8 cellular contexts compared by ENCODE assay signal in the genomic region with DNA sequence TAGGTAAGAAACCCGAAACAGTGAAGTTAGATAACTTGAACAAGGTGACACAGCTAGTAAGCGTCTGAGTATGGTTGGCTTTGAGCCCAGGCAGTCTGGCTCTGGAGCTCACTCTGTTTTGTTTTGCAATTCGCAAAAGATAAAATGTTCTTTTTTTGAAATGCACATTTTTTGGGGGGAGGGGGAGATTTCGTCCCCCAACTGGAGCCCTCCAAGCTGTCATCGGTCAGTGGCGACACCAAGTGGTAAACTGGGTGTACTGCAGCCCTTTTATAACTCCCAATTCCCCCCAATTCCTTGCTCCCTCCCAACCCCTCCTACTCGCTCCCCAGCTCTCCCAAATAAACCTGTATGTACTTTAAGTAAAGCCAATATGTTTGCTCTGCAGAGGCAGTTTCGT. TPM values are rescaled to one million over a fixed set of nuclear protein-coding genes. Genes with fewer than 3 reads are reported as not detected.
DNase-seq lines count a peak whose midpoint lies in the region; ATAC-seq and TF ChIP-seq lines count a peak whose summit lies in the region.

No MANE protein-coding gene starts in this region.

- H3K27me3 Mint-ChIP-seq in GM23338 (ENCODE audit: insufficient read depth, low read depth, poor library complexity): peaks cover 4% of the 10 kb centered on the region
- H3K27me3 Mint-ChIP-seq in T-helper 17 cell: no peaks in the 10 kb centered on the region
- H3K27me3 Mint-ChIP-seq in endothelial cell (ENCODE audit: unreplicated experiment): peaks cover 2% of the 10 kb centered on the region
- no peaks in the 10 kb centered on the region for H3K27me3 Mint-ChIP-seq in nephron (ENCODE audit: low read depth)

- H3K4me3 Mint-ChIP-seq in GM23338 (no peak overlapping the region), T-helper 17 cell (no peak overlapping the region), endothelial cell (ENCODE audit: unreplicated experiment) (no peak overlapping the region), nephron (no peak overlapping the region)

- H3K4me1 ChIP-seq in GM23338 (ENCODE audit: insufficient read depth): no peaks in the 10 kb centered on the region; the same call in none of the 2 replicates

- H3K9me3 Mint-ChIP-seq in GM23338 (no peaks in the 10 kb centered on the region), endothelial cell (ENCODE audit: unreplicated experiment) (no peaks in the 10 kb centered on the region), nephron (no peaks in the 10 kb centered on the region)

- H4K20me1 ChIP-seq in GM23338 (replicated peaks; ENCODE audit: insufficient read depth): no peaks in the 10 kb centered on the region

- ATAC-seq in GM23338 (no peak), T-helper 17 cell (no peak), HG03442 (IDR thresholded peaks at IDR 0.05; ENCODE audit: unreplicated experiment) (no peak), HG02610 (IDR thresholded peaks at IDR 0.05; ENCODE audit: unreplicated experiment) (no peak)

- peak overlapping the region; percentile 86; the same call in 1 of the 2 replicates for H2AFZ ChIP-seq in GM23338

- H3K36me3 Mint-ChIP-seq in GM23338 (ENCODE audit: low read depth) (peaks cover under 1% of the 10 kb centered on the region; the same call in 1 of the 3 replicates), T-helper 17 cell (ENCODE audit: low read depth) (no peaks in the 10 kb centered on the region), endothelial cell (ENCODE audit: low read depth, unreplicated experiment) (no peaks in the 10 kb centered on the region), nephron (ENCODE audit: low read depth) (peaks cover 2% of the 10 kb centered on the region)

- TF ChIP-seq CTCF in GM23338 (conservative IDR thresholded peaks at IDR 0.05; ENCODE audit: low read depth in 2 of 2) (peak; percentile 60 to 67), endothelial cell (IDR thresholded peaks at IDR 0.05; ENCODE audit: unreplicated experiment) (peak; percentile 88), nephron (IDR thresholded peaks at IDR 0.05; ENCODE audit: unreplicated experiment in 3 of 3) (peak; percentile 69 to 81 (median 70))

- H3K9me2 ChIP-seq in GM23338 (ENCODE audit: insufficient read depth): no peaks in the 10 kb centered on the region

- no peaks in the 10 kb centered on the region for H3K9me3 ChIP-seq in T-helper 17 cell (ENCODE audit: control insufficient read depth, low read length, poor library complexity, severe bottlenecking)

- no peaks in the 10 kb centered on the region for H3F3A ChIP-seq in GM23338 (replicated peaks; ENCODE audit: low read depth)

- H3K36me3 ChIP-seq in GM23338 (ENCODE audit: insufficient read depth): no peaks in the 10 kb centered on the region

- H3K27ac Mint-ChIP-seq in GM23338 (no peak overlapping the region), T-helper 17 cell (no peak overlapping the region), endothelial cell (ENCODE audit: unreplicated experiment) (no peak overlapping the region), nephron (peak overlapping the region; percentile 33 to 85 (median 84))

- H3K27ac ChIP-seq in GM23338 (ENCODE audit: low read depth): no peak overlapping the region

- H3K4me3 ChIP-seq in GM23338: no peak overlapping the region

- H3K79me2 ChIP-seq in GM23338 (replicated peaks; ENCODE audit: insufficient read depth): no peaks in the 10 kb centered on the region

- H3K4me1 Mint-ChIP-seq in GM23338: peaks cover 17% of the 10 kb centered on the region
- H3K4me1 Mint-ChIP-seq in T-helper 17 cell: no peaks in the 10 kb centered on the region
- no peaks in the 10 kb centered on the region for H3K4me1 Mint-ChIP-seq in endothelial cell (ENCODE audit: unreplicated experiment)
- peaks cover 28% of the 10 kb centered on the region for H3K4me1 Mint-ChIP-seq in nephron

- DNase-seq in CD1c-positive myeloid dendritic cell (ENCODE audit: extremely low spot score) (peak; percentile 24), GM23338 (ENCODE audit: low spot score) (peak; percentile 56), T-helper 17 cell (peak; percentile 5 to 10 (median 9)), endothelial cell (ENCODE audit: low spot score) (peak; percentile 34), T1000 (lab: John Stamatoyannopoulos, UW) (no peak)

- no peak overlapping the region for H3K4me2 ChIP-seq in GM23338

- peaks cover 16% of the 10 kb centered on the region for H3K27me3 ChIP-seq in GM23338 (ENCODE audit: insufficient read depth)

TF ChIP-seq in GM23338, 12 proteins besides CTCF, POLR2A, EP300 and RAD21:
- TF ChIP-seq, protein P1, sequence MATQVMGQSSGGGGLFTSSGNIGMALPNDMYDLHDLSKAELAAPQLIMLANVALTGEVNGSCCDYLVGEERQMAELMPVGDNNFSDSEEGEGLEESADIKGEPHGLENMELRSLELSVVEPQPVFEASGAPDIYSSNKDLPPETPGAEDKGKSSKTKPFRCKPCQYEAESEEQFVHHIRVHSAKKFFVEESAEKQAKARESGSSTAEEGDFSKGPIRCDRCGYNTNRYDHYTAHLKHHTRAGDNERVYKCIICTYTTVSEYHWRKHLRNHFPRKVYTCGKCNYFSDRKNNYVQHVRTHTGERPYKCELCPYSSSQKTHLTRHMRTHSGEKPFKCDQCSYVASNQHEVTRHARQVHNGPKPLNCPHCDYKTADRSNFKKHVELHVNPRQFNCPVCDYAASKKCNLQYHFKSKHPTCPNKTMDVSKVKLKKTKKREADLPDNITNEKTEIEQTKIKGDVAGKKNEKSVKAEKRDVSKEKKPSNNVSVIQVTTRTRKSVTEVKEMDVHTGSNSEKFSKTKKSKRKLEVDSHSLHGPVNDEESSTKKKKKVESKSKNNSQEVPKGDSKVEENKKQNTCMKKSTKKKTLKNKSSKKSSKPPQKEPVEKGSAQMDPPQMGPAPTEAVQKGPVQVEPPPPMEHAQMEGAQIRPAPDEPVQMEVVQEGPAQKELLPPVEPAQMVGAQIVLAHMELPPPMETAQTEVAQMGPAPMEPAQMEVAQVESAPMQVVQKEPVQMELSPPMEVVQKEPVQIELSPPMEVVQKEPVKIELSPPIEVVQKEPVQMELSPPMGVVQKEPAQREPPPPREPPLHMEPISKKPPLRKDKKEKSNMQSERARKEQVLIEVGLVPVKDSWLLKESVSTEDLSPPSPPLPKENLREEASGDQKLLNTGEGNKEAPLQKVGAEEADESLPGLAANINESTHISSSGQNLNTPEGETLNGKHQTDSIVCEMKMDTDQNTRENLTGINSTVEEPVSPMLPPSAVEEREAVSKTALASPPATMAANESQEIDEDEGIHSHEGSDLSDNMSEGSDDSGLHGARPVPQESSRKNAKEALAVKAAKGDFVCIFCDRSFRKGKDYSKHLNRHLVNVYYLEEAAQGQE (IDR thresholded peaks at IDR 0.05; ENCODE audit: unreplicated experiment): no peak
- TF ChIP-seq, protein P2, sequence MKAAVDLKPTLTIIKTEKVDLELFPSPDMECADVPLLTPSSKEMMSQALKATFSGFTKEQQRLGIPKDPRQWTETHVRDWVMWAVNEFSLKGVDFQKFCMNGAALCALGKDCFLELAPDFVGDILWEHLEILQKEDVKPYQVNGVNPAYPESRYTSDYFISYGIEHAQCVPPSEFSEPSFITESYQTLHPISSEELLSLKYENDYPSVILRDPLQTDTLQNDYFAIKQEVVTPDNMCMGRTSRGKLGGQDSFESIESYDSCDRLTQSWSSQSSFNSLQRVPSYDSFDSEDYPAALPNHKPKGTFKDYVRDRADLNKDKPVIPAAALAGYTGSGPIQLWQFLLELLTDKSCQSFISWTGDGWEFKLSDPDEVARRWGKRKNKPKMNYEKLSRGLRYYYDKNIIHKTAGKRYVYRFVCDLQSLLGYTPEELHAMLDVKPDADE (IDR thresholded peaks at IDR 0.05): no peak
- TF ChIP-seq EZH2 (IDR thresholded peaks at IDR 0.05; ENCODE audit: low read depth, unreplicated experiment): no peak

RNA-seq across cellular contexts. Expression of a gene that starts 2.8 kb away (rescaled TPM):
- 10.5 and 13.6 TPM in 2 replicates for total RNA-seq in GM23338 (2014; rRNA removed; shearing (Covaris generic))
- 3.5 and 3.7 TPM in 2 replicates for polyA plus RNA-seq in GM23338 (2016; fragmentation: Nextera tagmentation; extraction: Ambion mirVana)
- total RNA-seq in T-helper 17 cell (1 to 10 TPM; 2.2 to 2.8 TPM), endothelial cell (ENCODE audit: unreplicated experiment) (5.7 TPM)

RNA-seq across cellular contexts. Expression of a gene that starts 40.3 kb away (rescaled TPM):
- total RNA-seq in GM23338 (2014; rRNA removed; shearing (Covaris generic)): 3.7 and 5.0 TPM in 2 replicates
- polyA plus RNA-seq in GM23338 (2016; fragmentation: Nextera tagmentation; extraction: Ambion mirVana): 1.1 and 1.3 TPM in 2 replicates
- 1 to 10 TPM; 2.5 to 3.5 TPM for total RNA-seq in T-helper 17 cell
- 6.6 TPM for total RNA-seq in endothelial cell (ENCODE audit: unreplicated experiment)

Comparison
In these comparisons a context has a peak if more than half of its experiments do, and no peak if none do; other contexts are left out.
1. H3K27ac Mint-ChIP-seq: peak in nephron (3 of 3); none in GM23338 (single experiment), T-helper 17 cell (single experiment) and endothelial cell (single experiment).
2. Peak in every context shown above with its lines, with median percentiles within 50 percentile points of each other: CTCF ChIP-seq.